Comparison of ENCODE assay signal across 1 cellular context in the genomic region with DNA sequence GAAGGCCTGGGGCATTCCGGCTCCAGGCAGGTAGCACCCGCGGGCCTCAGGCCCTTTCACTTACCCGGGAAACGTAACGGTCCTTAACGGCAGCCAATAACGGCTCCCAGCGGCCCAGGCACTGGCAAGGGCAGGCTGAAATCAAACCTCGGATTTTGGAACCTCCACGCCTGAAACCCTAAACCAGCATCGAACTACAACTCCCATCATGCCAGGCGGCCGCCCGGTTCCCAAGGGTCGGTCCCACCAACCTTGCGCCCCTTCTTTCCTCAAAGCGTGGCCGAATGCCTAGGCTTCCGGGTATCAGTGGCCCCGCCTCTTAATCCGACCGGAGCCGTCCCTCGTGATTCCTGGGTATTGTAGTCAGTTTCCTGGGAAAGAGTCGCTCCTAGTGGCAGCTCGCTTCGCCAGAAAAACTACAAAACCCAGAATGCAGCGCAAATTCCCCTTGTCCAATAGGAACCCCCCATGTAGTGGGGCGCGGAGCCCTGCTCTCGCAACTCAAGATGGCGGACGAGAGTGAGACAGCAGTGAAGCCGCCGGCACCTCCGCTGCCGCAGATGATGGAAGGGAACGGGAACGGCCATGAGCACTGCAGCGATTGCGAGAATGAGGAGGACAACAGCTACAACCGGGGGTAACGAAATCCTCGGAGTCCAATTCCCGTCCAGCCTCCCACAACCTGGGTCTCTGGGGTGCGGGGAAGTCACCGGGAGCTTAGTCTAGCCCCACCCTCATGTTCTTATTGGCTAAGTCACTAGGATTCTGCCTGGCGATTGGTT.
A peak's percentile ranks its signal among the peaks of the same experiment; 100 is the strongest.
TF ChIP-seq lines count a peak whose summit lies in the region.

A gene (plus strand): TSS at position 494 of the 782 bp plus-strand sequence. CDS start 13 bp downstream, at position 507.

TF ChIP-seq in GM12878, 131 proteins besides CTCF, POLR2A, EP300 and RAD21 (continued from another document and continues in another):
- TF ChIP-seq, protein P1, sequence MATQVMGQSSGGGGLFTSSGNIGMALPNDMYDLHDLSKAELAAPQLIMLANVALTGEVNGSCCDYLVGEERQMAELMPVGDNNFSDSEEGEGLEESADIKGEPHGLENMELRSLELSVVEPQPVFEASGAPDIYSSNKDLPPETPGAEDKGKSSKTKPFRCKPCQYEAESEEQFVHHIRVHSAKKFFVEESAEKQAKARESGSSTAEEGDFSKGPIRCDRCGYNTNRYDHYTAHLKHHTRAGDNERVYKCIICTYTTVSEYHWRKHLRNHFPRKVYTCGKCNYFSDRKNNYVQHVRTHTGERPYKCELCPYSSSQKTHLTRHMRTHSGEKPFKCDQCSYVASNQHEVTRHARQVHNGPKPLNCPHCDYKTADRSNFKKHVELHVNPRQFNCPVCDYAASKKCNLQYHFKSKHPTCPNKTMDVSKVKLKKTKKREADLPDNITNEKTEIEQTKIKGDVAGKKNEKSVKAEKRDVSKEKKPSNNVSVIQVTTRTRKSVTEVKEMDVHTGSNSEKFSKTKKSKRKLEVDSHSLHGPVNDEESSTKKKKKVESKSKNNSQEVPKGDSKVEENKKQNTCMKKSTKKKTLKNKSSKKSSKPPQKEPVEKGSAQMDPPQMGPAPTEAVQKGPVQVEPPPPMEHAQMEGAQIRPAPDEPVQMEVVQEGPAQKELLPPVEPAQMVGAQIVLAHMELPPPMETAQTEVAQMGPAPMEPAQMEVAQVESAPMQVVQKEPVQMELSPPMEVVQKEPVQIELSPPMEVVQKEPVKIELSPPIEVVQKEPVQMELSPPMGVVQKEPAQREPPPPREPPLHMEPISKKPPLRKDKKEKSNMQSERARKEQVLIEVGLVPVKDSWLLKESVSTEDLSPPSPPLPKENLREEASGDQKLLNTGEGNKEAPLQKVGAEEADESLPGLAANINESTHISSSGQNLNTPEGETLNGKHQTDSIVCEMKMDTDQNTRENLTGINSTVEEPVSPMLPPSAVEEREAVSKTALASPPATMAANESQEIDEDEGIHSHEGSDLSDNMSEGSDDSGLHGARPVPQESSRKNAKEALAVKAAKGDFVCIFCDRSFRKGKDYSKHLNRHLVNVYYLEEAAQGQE (IDR thresholded peaks at IDR 0.05; ENCODE audit: low read depth, low read length) = no peak
- TF ChIP-seq IRF4 (IDR thresholded peaks at IDR 0.05; ENCODE audit: low read depth, low read length) (no peak), TARDBP (IDR thresholded peaks at IDR 0.05; ENCODE audit: borderline replicate concordance) (peak; percentile 73), KDM1A (IDR thresholded peaks at IDR 0.05; ENCODE audit: borderline replicate concordance) (no peak), ZBED1 (IDR thresholded peaks at IDR 0.05; ENCODE audit: borderline replicate concordance) (no peak), DPF2 (IDR thresholded peaks at IDR 0.05) (peak; percentile 14; the same call in 1 of the 2 replicates), SPI1 (IDR thresholded peaks at IDR 0.05; ENCODE audit: borderline replicate concordance, insufficient read depth, low read depth, low read length) (no peak), SREBF1 (IDR thresholded peaks at IDR 0.05; ENCODE audit: low read length) (peak; percentile 77), STAT1 (conservative IDR thresholded peaks at IDR 0.05) (no peak; the same call in 1 of the 2 replicates), SMC3 (IDR thresholded peaks at IDR 0.05; ENCODE audit: borderline replicate concordance, low read length) (no peak), YY1 (IDR thresholded peaks at IDR 0.05; ENCODE audit: low read depth, low read length) (peak; percentile 98), EED (IDR thresholded peaks at IDR 0.05; ENCODE audit: low read depth) (no peak), NR2C1 (IDR thresholded peaks at IDR 0.05) (peak; percentile 85), MEF2A (IDR thresholded peaks at IDR 0.05; ENCODE audit: insufficient read depth, low read depth, low read length) (0 out of 2 replicates have a peak, but pooled peaks have one; percentile 25), EGR1 (IDR thresholded peaks at IDR 0.05; ENCODE audit: borderline replicate concordance in 1 of 2, low read depth in 2 of 2, low read length in 2 of 2) (no peak), MYC (IDR thresholded peaks at IDR 0.05; ENCODE audit: insufficient read depth, insufficient read length, insufficient replicate concordance, low read length, severe bottlenecking) (no peak), STAT3 (IDR thresholded peaks at IDR 0.05; ENCODE audit: low read depth, low read length) (no peak), YBX1 (IDR thresholded peaks at IDR 0.05) (no peak), JUND (IDR thresholded peaks at IDR 0.05; ENCODE audit: low read depth, low read length) (no peak), MYB (IDR thresholded peaks at IDR 0.05; ENCODE audit: borderline replicate concordance, low read depth, low read length) (no peak), SMAD1 (IDR thresholded peaks at IDR 0.05; ENCODE audit: low read depth, partially characterized antibody) (peak; percentile 38), TCF7 (IDR thresholded peaks at IDR 0.05; ENCODE audit: borderline replicate concordance) (no peak), POU2F2 (IDR thresholded peaks at IDR 0.05; ENCODE audit: borderline replicate concordance, low read depth, low read length) (peak; percentile 45; the same call in 1 of the 3 replicates), BRCA1 (IDR thresholded peaks at IDR 0.05; ENCODE audit: low read depth, low read length) (no peak), RB1 (IDR thresholded peaks at IDR 0.05; ENCODE audit: borderline replicate concordance) (no peak; the same call in 1 of the 2 replicates), MXI1 (IDR thresholded peaks at IDR 0.05; ENCODE audit: low read depth, low read length) (peak; percentile 83), KAT2A (conservative IDR thresholded peaks at IDR 0.05; ENCODE audit: control insufficient read depth, low read depth, low read length) (no peak), TAF1 (IDR thresholded peaks at IDR 0.05; ENCODE audit: borderline replicate concordance, low read depth, low read length) (peak; percentile 100), FOS (IDR thresholded peaks at IDR 0.05; ENCODE audit: borderline replicate concordance, extremely low read depth, insufficient read length) (peak; percentile 87), NR2F1 (conservative IDR thresholded peaks at IDR 0.05) (peak; percentile 55; the same call in 1 of the 2 replicates)
- TF ChIP-seq, protein P2, sequence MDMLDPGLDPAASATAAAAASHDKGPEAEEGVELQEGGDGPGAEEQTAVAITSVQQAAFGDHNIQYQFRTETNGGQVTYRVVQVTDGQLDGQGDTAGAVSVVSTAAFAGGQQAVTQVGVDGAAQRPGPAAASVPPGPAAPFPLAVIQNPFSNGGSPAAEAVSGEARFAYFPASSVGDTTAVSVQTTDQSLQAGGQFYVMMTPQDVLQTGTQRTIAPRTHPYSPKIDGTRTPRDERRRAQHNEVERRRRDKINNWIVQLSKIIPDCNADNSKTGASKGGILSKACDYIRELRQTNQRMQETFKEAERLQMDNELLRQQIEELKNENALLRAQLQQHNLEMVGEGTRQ (IDR thresholded peaks at IDR 0.05; ENCODE audit: borderline replicate concordance, low read depth, low read length) = no peak
- TF ChIP-seq, protein P3, sequence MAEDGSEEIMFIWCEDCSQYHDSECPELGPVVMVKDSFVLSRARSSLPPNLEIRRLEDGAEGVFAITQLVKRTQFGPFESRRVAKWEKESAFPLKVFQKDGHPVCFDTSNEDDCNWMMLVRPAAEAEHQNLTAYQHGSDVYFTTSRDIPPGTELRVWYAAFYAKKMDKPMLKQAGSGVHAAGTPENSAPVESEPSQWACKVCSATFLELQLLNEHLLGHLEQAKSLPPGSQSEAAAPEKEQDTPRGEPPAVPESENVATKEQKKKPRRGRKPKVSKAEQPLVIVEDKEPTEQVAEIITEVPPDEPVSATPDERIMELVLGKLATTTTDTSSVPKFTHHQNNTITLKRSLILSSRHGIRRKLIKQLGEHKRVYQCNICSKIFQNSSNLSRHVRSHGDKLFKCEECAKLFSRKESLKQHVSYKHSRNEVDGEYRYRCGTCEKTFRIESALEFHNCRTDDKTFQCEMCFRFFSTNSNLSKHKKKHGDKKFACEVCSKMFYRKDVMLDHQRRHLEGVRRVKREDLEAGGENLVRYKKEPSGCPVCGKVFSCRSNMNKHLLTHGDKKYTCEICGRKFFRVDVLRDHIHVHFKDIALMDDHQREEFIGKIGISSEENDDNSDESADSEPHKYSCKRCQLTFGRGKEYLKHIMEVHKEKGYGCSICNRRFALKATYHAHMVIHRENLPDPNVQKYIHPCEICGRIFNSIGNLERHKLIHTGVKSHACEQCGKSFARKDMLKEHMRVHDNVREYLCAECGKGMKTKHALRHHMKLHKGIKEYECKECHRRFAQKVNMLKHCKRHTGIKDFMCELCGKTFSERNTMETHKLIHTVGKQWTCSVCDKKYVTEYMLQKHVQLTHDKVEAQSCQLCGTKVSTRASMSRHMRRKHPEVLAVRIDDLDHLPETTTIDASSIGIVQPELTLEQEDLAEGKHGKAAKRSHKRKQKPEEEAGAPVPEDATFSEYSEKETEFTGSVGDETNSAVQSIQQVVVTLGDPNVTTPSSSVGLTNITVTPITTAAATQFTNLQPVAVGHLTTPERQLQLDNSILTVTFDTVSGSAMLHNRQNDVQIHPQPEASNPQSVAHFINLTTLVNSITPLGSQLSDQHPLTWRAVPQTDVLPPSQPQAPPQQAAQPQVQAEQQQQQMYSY (CRISPR knock-in tag; IDR thresholded peaks at IDR 0.05) = no peak
- TF ChIP-seq, protein P4, sequence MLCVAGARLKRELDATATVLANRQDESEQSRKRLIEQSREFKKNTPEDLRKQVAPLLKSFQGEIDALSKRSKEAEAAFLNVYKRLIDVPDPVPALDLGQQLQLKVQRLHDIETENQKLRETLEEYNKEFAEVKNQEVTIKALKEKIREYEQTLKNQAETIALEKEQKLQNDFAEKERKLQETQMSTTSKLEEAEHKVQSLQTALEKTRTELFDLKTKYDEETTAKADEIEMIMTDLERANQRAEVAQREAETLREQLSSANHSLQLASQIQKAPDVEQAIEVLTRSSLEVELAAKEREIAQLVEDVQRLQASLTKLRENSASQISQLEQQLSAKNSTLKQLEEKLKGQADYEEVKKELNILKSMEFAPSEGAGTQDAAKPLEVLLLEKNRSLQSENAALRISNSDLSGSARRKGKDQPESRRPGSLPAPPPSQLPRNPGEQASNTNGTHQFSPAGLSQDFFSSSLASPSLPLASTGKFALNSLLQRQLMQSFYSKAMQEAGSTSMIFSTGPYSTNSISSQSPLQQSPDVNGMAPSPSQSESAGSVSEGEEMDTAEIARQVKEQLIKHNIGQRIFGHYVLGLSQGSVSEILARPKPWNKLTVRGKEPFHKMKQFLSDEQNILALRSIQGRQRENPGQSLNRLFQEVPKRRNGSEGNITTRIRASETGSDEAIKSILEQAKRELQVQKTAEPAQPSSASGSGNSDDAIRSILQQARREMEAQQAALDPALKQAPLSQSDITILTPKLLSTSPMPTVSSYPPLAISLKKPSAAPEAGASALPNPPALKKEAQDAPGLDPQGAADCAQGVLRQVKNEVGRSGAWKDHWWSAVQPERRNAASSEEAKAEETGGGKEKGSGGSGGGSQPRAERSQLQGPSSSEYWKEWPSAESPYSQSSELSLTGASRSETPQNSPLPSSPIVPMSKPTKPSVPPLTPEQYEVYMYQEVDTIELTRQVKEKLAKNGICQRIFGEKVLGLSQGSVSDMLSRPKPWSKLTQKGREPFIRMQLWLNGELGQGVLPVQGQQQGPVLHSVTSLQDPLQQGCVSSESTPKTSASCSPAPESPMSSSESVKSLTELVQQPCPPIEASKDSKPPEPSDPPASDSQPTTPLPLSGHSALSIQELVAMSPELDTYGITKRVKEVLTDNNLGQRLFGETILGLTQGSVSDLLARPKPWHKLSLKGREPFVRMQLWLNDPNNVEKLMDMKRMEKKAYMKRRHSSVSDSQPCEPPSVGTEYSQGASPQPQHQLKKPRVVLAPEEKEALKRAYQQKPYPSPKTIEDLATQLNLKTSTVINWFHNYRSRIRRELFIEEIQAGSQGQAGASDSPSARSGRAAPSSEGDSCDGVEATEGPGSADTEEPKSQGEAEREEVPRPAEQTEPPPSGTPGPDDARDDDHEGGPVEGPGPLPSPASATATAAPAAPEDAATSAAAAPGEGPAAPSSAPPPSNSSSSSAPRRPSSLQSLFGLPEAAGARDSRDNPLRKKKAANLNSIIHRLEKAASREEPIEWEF (IDR thresholded peaks at IDR 0.05; ENCODE audit: insufficient replicate concordance, low read depth, low read length) = no peak
- TF ChIP-seq, protein P5, sequence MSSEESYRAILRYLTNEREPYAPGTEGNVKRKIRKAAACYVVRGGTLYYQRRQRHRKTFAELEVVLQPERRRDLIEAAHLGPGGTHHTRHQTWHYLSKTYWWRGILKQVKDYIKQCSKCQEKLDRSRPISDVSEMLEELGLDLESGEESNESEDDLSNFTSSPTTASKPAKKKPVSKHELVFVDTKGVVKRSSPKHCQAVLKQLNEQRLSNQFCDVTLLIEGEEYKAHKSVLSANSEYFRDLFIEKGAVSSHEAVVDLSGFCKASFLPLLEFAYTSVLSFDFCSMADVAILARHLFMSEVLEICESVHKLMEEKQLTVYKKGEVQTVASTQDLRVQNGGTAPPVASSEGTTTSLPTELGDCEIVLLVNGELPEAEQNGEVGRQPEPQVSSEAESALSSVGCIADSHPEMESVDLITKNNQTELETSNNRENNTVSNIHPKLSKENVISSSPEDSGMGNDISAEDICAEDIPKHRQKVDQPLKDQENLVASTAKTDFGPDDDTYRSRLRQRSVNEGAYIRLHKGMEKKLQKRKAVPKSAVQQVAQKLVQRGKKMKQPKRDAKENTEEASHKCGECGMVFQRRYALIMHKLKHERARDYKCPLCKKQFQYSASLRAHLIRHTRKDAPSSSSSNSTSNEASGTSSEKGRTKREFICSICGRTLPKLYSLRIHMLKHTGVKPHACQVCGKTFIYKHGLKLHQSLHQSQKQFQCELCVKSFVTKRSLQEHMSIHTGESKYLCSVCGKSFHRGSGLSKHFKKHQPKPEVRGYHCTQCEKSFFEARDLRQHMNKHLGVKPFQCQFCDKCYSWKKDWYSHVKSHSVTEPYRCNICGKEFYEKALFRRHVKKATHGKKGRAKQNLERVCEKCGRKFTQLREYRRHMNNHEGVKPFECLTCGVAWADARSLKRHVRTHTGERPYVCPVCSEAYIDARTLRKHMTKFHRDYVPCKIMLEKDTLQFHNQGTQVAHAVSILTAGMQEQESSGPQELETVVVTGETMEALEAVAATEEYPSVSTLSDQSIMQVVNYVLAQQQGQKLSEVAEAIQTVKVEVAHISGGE (CRISPR knock-in tag; IDR thresholded peaks at IDR 0.05) = no peak
